In the genomic region with DNA sequence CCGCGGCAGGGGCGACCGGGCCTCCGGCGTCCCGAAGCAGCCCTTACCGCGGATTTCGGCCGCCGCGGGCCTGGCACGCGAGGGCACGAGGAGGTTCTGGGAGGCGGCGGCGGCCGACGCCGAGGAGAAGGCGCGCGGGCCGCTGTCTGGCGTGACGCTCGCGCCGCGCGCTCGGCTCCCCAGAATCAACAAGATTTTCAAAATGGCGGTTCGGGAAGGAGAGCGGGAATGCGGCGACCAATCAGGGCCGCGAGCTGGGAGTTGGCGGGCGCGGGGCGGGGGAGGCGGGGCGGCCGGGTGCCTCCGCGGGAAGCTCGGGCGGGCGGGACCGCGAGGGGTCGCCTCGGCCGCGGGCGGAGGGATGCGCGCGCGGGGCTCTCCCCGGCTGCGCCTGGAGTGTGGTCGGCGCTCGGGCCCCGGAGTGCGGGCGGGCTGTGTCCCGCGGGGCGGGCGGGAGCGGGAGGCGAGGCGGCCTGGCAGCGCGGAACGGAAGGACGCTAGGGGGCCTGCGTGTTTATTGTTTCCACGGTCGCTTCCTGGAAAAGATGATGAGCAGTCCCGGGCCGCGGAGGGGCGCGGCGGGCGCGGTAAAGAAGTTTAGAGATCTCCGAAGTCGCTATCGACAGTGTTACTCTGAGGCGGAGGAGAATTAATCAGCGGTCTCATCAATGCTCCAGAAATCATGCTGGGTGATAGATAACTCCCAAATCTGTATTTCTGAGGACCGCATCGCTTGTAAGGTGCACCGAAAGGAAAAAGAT, we compare ENCODE assay signal across 1 cellular context.
A peak's percentile ranks its signal among the peaks of the same experiment; 100 is the strongest.
TF ChIP-seq lines count a peak whose summit lies in the region.

DEK (minus strand) TSS at position 193 of the 761 bp plus-strand sequence. CDS start 543 bp downstream, outside the sequence.

TF ChIP-seq in HepG2, 621 proteins besides CTCF, POLR2A, EP300 and RAD21 (continued from another document and continues in another):
- TF ChIP-seq ZFP91 (CRISPR knock-in tag; IDR thresholded peaks at IDR 0.05; ENCODE audit: borderline replicate concordance) (no peak; the same call in 1 of the 2 replicates), FOXP4 (CRISPR knock-in tag; IDR thresholded peaks at IDR 0.05) (peak; percentile 33; the same call in 1 of the 2 replicates), DBP (CRISPR knock-in tag; IDR thresholded peaks at IDR 0.05; ENCODE audit: not compliant biosample characterization) (no peak), HOXD1 (CRISPR knock-in tag; IDR thresholded peaks at IDR 0.05) (peak; percentile 39; the same call in 1 of the 2 replicates), TMF1 (CRISPR knock-in tag; IDR thresholded peaks at IDR 0.05; ENCODE audit: low read depth) (peak; percentile 81; the same call in 1 of the 2 replicates), TFDP2 (CRISPR knock-in tag; IDR thresholded peaks at IDR 0.05) (peak; percentile 97), CHCHD3 (CRISPR knock-in tag; IDR thresholded peaks at IDR 0.05) (no peak), AKAP8 (CRISPR knock-in tag; IDR thresholded peaks at IDR 0.05) (0 out of 2 replicates have a peak, but pooled peaks have one; percentile 66), MBNL3 (CRISPR knock-in tag; conservative IDR thresholded peaks at IDR 0.05) (no peak), HNF4G (IDR thresholded peaks at IDR 0.05; ENCODE audit: borderline replicate concordance, low read depth, low read length) (peak; percentile 42; the same call in 1 of the 2 replicates), HNF4G (CRISPR knock-in tag; IDR thresholded peaks at IDR 0.05; ENCODE audit: borderline replicate concordance, low read depth) (peak; percentile 58; the same call in 1 of the 2 replicates), NBN (conservative IDR thresholded peaks at IDR 0.05) (no peak), STAT5B (CRISPR knock-in tag; IDR thresholded peaks at IDR 0.05) (no peak), DMAP1 (CRISPR knock-in tag; IDR thresholded peaks at IDR 0.05) (peak; percentile 44), ZNF431 (CRISPR knock-in tag; IDR thresholded peaks at IDR 0.05; ENCODE audit: borderline replicate concordance, low read depth) (no peak; the same call in 1 of the 2 replicates), ARNT (IDR thresholded peaks at IDR 0.05) (no peak), ZNF883 (CRISPR knock-in tag; IDR thresholded peaks at IDR 0.05; ENCODE audit: not compliant biosample characterization) (peak; percentile 66), RORA (CRISPR knock-in tag; IDR thresholded peaks at IDR 0.05) (no peak), ZFP1 (CRISPR knock-in tag; IDR thresholded peaks at IDR 0.05) (no peak), ZNF792 (CRISPR knock-in tag; IDR thresholded peaks at IDR 0.05) (no peak), ZBTB1 (CRISPR knock-in tag; IDR thresholded peaks at IDR 0.05; ENCODE audit: borderline replicate concordance) (no peak), ZNF772 (CRISPR knock-in tag; IDR thresholded peaks at IDR 0.05) (peak; percentile 63), KDM1A (CRISPR knock-in tag; IDR thresholded peaks at IDR 0.05) (no peak; the same call in 1 of the 2 replicates), ZNF569 (CRISPR knock-in tag; IDR thresholded peaks at IDR 0.05; ENCODE audit: borderline replicate concordance) (no peak), FOXJ3 (CRISPR knock-in tag; IDR thresholded peaks at IDR 0.05; ENCODE audit: borderline replicate concordance) (no peak), SIN3B (IDR thresholded peaks at IDR 0.05; ENCODE audit: low read length) (no peak; the same call in 1 of the 2 replicates), HIC2 (CRISPR knock-in tag; IDR thresholded peaks at IDR 0.05; ENCODE audit: low read depth) (no peak), U2AF1 (optimal IDR thresholded peaks at IDR 0.05; ENCODE audit: low read depth, low read length) (peak; percentile 30), FIP1L1 (IDR thresholded peaks at IDR 0.05; ENCODE audit: borderline replicate concordance, insufficient read depth, low read depth, low read length) (no peak), ZNF577 (CRISPR knock-in tag; IDR thresholded peaks at IDR 0.05; ENCODE audit: borderline replicate concordance, low read depth) (no peak), NCOA2 (CRISPR knock-in tag; IDR thresholded peaks at IDR 0.05) (0 out of 2 replicates have a peak, but pooled peaks have one; percentile 19), USF2 (IDR thresholded peaks at IDR 0.05; ENCODE audit: low read depth, low read length) (no peak), USF2 (CRISPR knock-in tag; IDR thresholded peaks at IDR 0.05; ENCODE audit: borderline replicate concordance) (no peak), NR2F2 (IDR thresholded peaks at IDR 0.05; ENCODE audit: borderline replicate concordance, low read depth) (no peak), PTBP1 (IDR thresholded peaks at IDR 0.05; ENCODE audit: low read depth, low read length, poor library complexity, severe bottlenecking) (no peak), ZNF136 (CRISPR knock-in tag; IDR thresholded peaks at IDR 0.05; ENCODE audit: low read depth) (0 out of 2 replicates have a peak, but pooled peaks have one; percentile 20), GATAD1 (CRISPR knock-in tag; IDR thresholded peaks at IDR 0.05) (no peak), ATAD3A (CRISPR knock-in tag; IDR thresholded peaks at IDR 0.05) (no peak), CAMTA2 (CRISPR knock-in tag; IDR thresholded peaks at IDR 0.05; ENCODE audit: borderline replicate concordance) (0 out of 2 replicates have a peak, but pooled peaks have one; percentile 82), ZNF790 (CRISPR knock-in tag; IDR thresholded peaks at IDR 0.05; ENCODE audit: borderline replicate concordance) (no peak)
- TF ChIP-seq, protein P1, sequence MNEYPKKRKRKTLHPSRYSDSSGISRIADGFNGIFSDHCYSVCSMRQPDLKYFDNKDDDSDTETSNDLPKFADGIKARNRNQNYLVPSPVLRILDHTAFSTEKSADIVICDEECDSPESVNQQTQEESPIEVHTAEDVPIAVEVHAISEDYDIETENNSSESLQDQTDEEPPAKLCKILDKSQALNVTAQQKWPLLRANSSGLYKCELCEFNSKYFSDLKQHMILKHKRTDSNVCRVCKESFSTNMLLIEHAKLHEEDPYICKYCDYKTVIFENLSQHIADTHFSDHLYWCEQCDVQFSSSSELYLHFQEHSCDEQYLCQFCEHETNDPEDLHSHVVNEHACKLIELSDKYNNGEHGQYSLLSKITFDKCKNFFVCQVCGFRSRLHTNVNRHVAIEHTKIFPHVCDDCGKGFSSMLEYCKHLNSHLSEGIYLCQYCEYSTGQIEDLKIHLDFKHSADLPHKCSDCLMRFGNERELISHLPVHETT (CRISPR knock-in tag; conservative IDR thresholded peaks at IDR 0.05): peak; percentile 59
- TF ChIP-seq, protein P2, sequence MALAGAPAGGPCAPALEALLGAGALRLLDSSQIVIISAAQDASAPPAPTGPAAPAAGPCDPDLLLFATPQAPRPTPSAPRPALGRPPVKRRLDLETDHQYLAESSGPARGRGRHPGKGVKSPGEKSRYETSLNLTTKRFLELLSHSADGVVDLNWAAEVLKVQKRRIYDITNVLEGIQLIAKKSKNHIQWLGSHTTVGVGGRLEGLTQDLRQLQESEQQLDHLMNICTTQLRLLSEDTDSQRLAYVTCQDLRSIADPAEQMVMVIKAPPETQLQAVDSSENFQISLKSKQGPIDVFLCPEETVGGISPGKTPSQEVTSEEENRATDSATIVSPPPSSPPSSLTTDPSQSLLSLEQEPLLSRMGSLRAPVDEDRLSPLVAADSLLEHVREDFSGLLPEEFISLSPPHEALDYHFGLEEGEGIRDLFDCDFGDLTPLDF (CRISPR knock-in tag; IDR thresholded peaks at IDR 0.05): peak; percentile 86
- TF ChIP-seq, protein P3, sequence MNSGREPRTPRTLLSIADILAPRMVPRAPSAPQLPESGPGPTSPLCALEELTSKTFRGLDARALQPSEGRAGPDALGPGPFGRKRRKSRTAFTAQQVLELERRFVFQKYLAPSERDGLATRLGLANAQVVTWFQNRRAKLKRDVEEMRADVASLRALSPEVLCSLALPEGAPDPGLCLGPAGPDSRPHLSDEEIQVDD (CRISPR knock-in tag; IDR thresholded peaks at IDR 0.05; ENCODE audit: borderline replicate concordance): no peak
- TF ChIP-seq, protein P4, sequence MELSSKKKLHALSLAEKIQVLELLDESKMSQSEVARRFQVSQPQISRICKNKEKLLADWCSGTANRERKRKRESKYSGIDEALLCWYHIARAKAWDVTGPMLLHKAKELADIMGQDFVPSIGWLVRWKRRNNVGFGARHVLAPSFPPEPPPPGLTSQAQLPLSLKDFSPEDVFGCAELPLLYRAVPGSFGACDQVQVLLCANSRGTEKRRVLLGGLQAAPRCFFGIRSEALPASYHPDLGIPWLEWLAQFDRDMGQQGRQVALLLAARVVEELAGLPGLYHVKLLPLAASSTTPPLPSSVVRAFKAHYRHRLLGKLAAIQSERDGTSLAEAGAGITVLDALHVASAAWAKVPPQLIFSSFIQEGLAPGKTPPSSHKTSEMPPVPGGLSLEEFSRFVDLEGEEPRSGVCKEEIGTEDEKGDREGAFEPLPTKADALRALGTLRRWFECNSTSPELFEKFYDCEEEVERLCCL (CRISPR knock-in tag; IDR thresholded peaks at IDR 0.05; ENCODE audit: borderline replicate concordance): no peak
